17 cellular contexts compared by ENCODE assay signal in the genomic region with DNA sequence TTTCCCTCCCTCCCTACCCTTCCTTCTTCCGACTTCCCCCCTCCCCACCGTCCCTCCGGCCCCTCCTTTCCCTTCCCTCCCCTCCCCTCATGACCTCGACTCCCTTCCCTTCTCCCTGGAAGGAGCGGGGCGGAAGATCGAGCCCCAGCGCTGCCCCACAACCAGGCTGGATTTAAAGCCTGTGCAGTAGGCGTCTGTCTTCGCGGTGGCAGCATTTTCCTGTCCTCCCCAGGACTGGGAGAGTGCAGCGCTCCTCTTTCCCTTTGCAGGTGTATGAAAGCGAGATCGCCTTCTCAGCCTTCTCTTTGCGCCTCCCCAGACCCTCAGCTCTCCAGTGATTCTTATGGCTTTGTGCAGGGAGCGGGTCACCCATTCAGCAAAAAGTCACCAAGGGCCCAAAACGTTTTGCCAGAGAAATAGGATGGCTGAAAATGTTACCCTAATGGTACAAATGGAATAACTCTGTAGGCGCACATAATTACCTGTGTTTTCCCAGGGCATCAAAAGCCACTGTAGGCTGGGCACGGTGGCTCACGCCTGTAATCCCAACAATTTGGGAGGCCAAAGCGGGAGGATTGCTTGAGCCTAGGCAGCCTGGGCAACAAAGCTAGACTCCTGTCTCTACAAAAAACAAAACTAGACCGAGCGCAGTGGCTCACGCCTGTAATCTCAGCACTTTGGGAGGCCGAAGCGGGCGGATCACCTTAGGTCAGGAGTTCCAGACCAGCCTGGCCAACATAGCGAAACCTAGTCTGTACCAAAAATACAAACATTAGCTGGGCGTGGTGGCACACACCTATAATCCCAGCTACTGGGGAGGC. TPM values are rescaled to one million over a fixed set of nuclear protein-coding genes. Genes with fewer than 3 reads are reported as not detected.
DNase-seq lines count a peak whose midpoint lies in the region; ATAC-seq lines count a peak whose summit lies in the region.
"Had no signal": no experiment of that assay in that cellular context is flagged by ENCODE, and none has a peak within 500 bp of the region (broad histone marks: within the 10 kb centered on the region; RNA-seq: fewer than 3 reads in every experiment).

No MANE protein-coding gene starts in this region.

- CTCF ChIA-PET in CD8-positive, alpha-beta memory T cell (lab: Charles Lee) = no interaction called here

- peaks cover 0 to 4% (median 0%) of the 10 kb centered on the region in 7 donors for H3K9me3 Mint-ChIP-seq in CD4-positive, CD25-positive, alpha-beta regulatory T cell
- peaks cover 0 to 4% (median 0%) of the 10 kb centered on the region in 5 donors for H3K9me3 Mint-ChIP-seq in CD8-positive, alpha-beta memory T cell
- peaks cover under 1% of the 10 kb centered on the region for H3K9me3 Mint-ChIP-seq in activated naive CD8-positive, alpha-beta T cell treated with anti-CD3 and anti-CD28 coated beads for 36 hours
- H3K9me3 Mint-ChIP-seq in naive B cell = peaks cover 2 to 23% (median 14%) of the 10 kb centered on the region in 7 donors
- H3K9me3 Mint-ChIP-seq: activated naive CD4-positive, alpha-beta T cell treated with anti-CD3 and anti-CD28 coated beads, Interleukin-2, amount 10 ng/mL, durations not matched to agents 7 days and 5 days; HFFc6 had no signal

- peaks cover 47% of the 10 kb centered on the region for H3K36me3 ChIP-seq in CD4-positive, CD25-positive, alpha-beta regulatory T cell (ENCODE audit: control insufficient read depth, insufficient read depth, low read length)
- peaks cover 5% of the 10 kb centered on the region for H3K36me3 ChIP-seq in CD8-positive, alpha-beta memory T cell (ENCODE audit: insufficient read depth, low read length)
- H3K36me3 ChIP-seq: left lung, suprapubic skin had no signal

- H3K9me3 ChIP-seq in CD4-positive, CD25-positive, alpha-beta regulatory T cell (ENCODE audit: control insufficient read depth in 2 of 2, low read length in 2 of 2) = no peaks in the 10 kb centered on the region
- H3K9me3 ChIP-seq in CD8-positive, alpha-beta memory T cell (ENCODE audit: low read length) = no peaks in the 10 kb centered on the region
- H3K9me3 ChIP-seq: left lung, suprapubic skin had no signal

- H3K36me3 Mint-ChIP-seq in CD4-positive, CD25-positive, alpha-beta regulatory T cell = peaks cover 37% of the 10 kb centered on the region
- H3K36me3 Mint-ChIP-seq in CD8-positive, alpha-beta memory T cell = peaks cover 10 to 74% (median 25%) of the 10 kb centered on the region in 3 donors
- H3K36me3 Mint-ChIP-seq in activated naive CD8-positive, alpha-beta T cell treated with anti-CD3 and anti-CD28 coated beads for 36 hours = peaks cover 42% of the 10 kb centered on the region
- H3K36me3 Mint-ChIP-seq in naive B cell = peaks cover 6 to 11% of the 10 kb centered on the region in 2 donors

- peak overlapping the region in 2 of 4 donors; percentile 22 to 44 for H3K4me3 Mint-ChIP-seq in CD4-positive, CD25-positive, alpha-beta regulatory T cell
- H3K4me3 Mint-ChIP-seq in CD8-positive, alpha-beta memory T cell = no peak overlapping the region
- peak overlapping the region; percentile 55 for H3K4me3 Mint-ChIP-seq in activated naive CD8-positive, alpha-beta T cell treated with anti-CD3 and anti-CD28 coated beads for 36 hours
- peak overlapping the region in 6 of 8 donors; percentile 32 to 87 (median 61) for H3K4me3 Mint-ChIP-seq in naive B cell
- H3K4me3 Mint-ChIP-seq: activated naive CD4-positive, alpha-beta T cell treated with anti-CD3 and anti-CD28 coated beads, Interleukin-2, amount 10 ng/mL, durations not matched to agents 7 days and 5 days; HFFc6 had no signal

- H3K4me1 Mint-ChIP-seq in CD4-positive, CD25-positive, alpha-beta regulatory T cell = peaks cover 28 to 75% (median 43%) of the 10 kb centered on the region in 4 donors
- peaks cover 67 to 90% (median 80%) of the 10 kb centered on the region in 3 donors for H3K4me1 Mint-ChIP-seq in CD8-positive, alpha-beta memory T cell
- H3K4me1 Mint-ChIP-seq in activated naive CD8-positive, alpha-beta T cell treated with anti-CD3 and anti-CD28 coated beads for 36 hours = peaks cover 55% of the 10 kb centered on the region
- H3K4me1 Mint-ChIP-seq in naive B cell = peaks cover 10 to 24% (median 19%) of the 10 kb centered on the region in 3 donors

- DNase-seq in CD4-positive, CD25-positive, alpha-beta regulatory T cell = no peak
- no peak for DNase-seq in CD8-positive, alpha-beta memory T cell
- DNase-seq in activated naive CD8-positive, alpha-beta T cell treated with anti-CD3 and anti-CD28 coated beads for 36 hours = no peak
- DNase-seq in naive B cell (no peak), NK-92 (lab: John Stamatoyannopoulos, UW; ENCODE audit: unreplicated experiment) (no peak), GDM1 (lab: John Stamatoyannopoulos, UW) (no peak), kidney tubule cell (ENCODE audit: low spot score) (no peak)
- DNase-seq: activated CD4-positive, CD25-positive, alpha-beta regulatory T cell treated with anti-CD3 and anti-CD28 coated beads, Interleukin-2, amount 50 U/mL, for 72 hours; activated naive CD4-positive, alpha-beta T cell treated with anti-CD3 and anti-CD28 coated beads, Interleukin-2, amount 10 ng/mL, durations not matched to agents 7 days and 5 days; body of pancreas; HFFc6; hippocampal formation; left lung; NCI-H2081; stimulated activated CD4-positive, alpha-beta T cell treated with anti-CD3 and anti-CD28 coated beads, Interleukin-4, amount 100 ng/mL, for 1 hour had no signal

- H3K27ac ChIP-seq in CD4-positive, CD25-positive, alpha-beta regulatory T cell (ENCODE audit: insufficient read depth, low read length, poor library complexity, severe bottlenecking) = no peak overlapping the region
- H3K27ac ChIP-seq in CD8-positive, alpha-beta memory T cell (ENCODE audit: low read depth, low read length) = no peak overlapping the region
- H3K27ac ChIP-seq: body of pancreas, left lung, suprapubic skin had no signal

- no peak overlapping the region for H3K4me3 ChIP-seq in CD4-positive, CD25-positive, alpha-beta regulatory T cell (ENCODE audit: low read depth, low read length)
- H3K4me3 ChIP-seq in CD8-positive, alpha-beta memory T cell (ENCODE audit: low read length) = no peak overlapping the region
- H3K4me3 ChIP-seq: body of pancreas, left lung, suprapubic skin had no signal

- no peak for ATAC-seq in CD4-positive, CD25-positive, alpha-beta regulatory T cell (ENCODE audit: low read depth in 2 of 2)
- ATAC-seq in naive B cell (ENCODE audit: low read depth in 2 of 2) = no peak
- ATAC-seq: body of pancreas, left lung had no signal

- POLR2A ChIA-PET in CD8-positive, alpha-beta memory T cell (lab: Charles Lee) = no interaction called here

- peaks cover 3% of the 10 kb centered on the region for H3K4me1 ChIP-seq in CD4-positive, CD25-positive, alpha-beta regulatory T cell (ENCODE audit: control insufficient read depth, insufficient read depth, low read length, poor library complexity, severe bottlenecking)
- peaks cover 23% of the 10 kb centered on the region for H3K4me1 ChIP-seq in CD8-positive, alpha-beta memory T cell (ENCODE audit: insufficient read depth, low read length)

- no peaks in the 10 kb centered on the region for H3K27me3 ChIP-seq in CD4-positive, CD25-positive, alpha-beta regulatory T cell (ENCODE audit: control insufficient read depth, insufficient read depth, low read length)
- H3K27me3 ChIP-seq in CD8-positive, alpha-beta memory T cell (ENCODE audit: insufficient read depth, low read length, poor library complexity, severe bottlenecking) = no peaks in the 10 kb centered on the region

- H3K27me3 Mint-ChIP-seq in CD4-positive, CD25-positive, alpha-beta regulatory T cell = no peaks in the 10 kb centered on the region
- no peaks in the 10 kb centered on the region for H3K27me3 Mint-ChIP-seq in CD8-positive, alpha-beta memory T cell
- H3K27me3 Mint-ChIP-seq in activated naive CD8-positive, alpha-beta T cell treated with anti-CD3 and anti-CD28 coated beads for 36 hours = no peaks in the 10 kb centered on the region
- H3K27me3 Mint-ChIP-seq in naive B cell = peaks cover 75 to 93% (median 92%) of the 10 kb centered on the region in 3 donors
- H3K27me3 Mint-ChIP-seq: activated naive CD4-positive, alpha-beta T cell treated with anti-CD3 and anti-CD28 coated beads, Interleukin-2, amount 10 ng/mL, durations not matched to agents 7 days and 5 days had no signal

- peak overlapping the region in 2 of 3 donors; percentile 73 to 80 for H3K27ac Mint-ChIP-seq in CD4-positive, CD25-positive, alpha-beta regulatory T cell
- H3K27ac Mint-ChIP-seq in CD8-positive, alpha-beta memory T cell = peak overlapping the region in 7 of 8 donors; percentile 17 to 87 (median 57)
- no peak overlapping the region for H3K27ac Mint-ChIP-seq in activated naive CD8-positive, alpha-beta T cell treated with anti-CD3 and anti-CD28 coated beads for 36 hours
- peak overlapping the region in 4 of 6 donors; percentile 66 to 83 (median 81) for H3K27ac Mint-ChIP-seq in naive B cell
- H3K27ac Mint-ChIP-seq: activated naive CD4-positive, alpha-beta T cell treated with anti-CD3 and anti-CD28 coated beads, Interleukin-2, amount 10 ng/mL, durations not matched to agents 7 days and 5 days; HFFc6 had no signal

RNA-seq across cellular contexts. Expression of a gene that starts 40.8 kb away (rescaled TPM):
- total RNA-seq in CD4-positive, CD25-positive, alpha-beta regulatory T cell = 105 TPM
- 10 to 100 TPM; 12.7 to 14.6 (median 13.4) TPM for polyA plus RNA-seq in CD4-positive, CD25-positive, alpha-beta regulatory T cell
- 10 to 100 TPM; 48.8 to 50.8 TPM for total RNA-seq in CD8-positive, alpha-beta memory T cell
- polyA plus RNA-seq in CD8-positive, alpha-beta memory T cell = 27.5 TPM
- 10 to 100 TPM; 32.6 to 35.9 TPM for total RNA-seq in activated naive CD8-positive, alpha-beta T cell treated with anti-CD3 and anti-CD28 coated beads for 36 hours
- under 1 TPM in 4 of 6 donors, not detected in 2; 0.09 to 0.23 (median 0.18) TPM for polyA plus RNA-seq in naive B cell (ENCODE audit: low read depth in 6 of 6)
- total RNA-seq: NCI-H460 had no signal

RNA-seq across cellular contexts. Expression of a gene that starts 48.1 kb away (rescaled TPM):
- 25.5 TPM for total RNA-seq in CD4-positive, CD25-positive, alpha-beta regulatory T cell
- 1 to 10 TPM; 4.9 to 6.2 (median 5.1) TPM for polyA plus RNA-seq in CD4-positive, CD25-positive, alpha-beta regulatory T cell
- 10 to 100 TPM; 23.0 to 24.4 TPM for total RNA-seq in CD8-positive, alpha-beta memory T cell
- polyA plus RNA-seq in CD8-positive, alpha-beta memory T cell = 7.0 TPM
- total RNA-seq in activated naive CD8-positive, alpha-beta T cell treated with anti-CD3 and anti-CD28 coated beads for 36 hours = 10 to 100 TPM; 22.0 to 22.1 TPM
- 1 to 10 TPM in 5 of 6 donors, under 1 TPM in 1; 0.54 to 5.6 (median 4.1) TPM for polyA plus RNA-seq in naive B cell (ENCODE audit: low read depth in 6 of 6)

Comparison
In these comparisons a context has a peak if more than half of its experiments do, and no peak if none do; other contexts are left out.
1. H3K4me3 Mint-ChIP-seq: peak in activated naive CD8-positive, alpha-beta T cell treated with anti-CD3 and anti-CD28 coated beads for 36 hours (single experiment) and naive B cell (6 of 8); none in CD8-positive, alpha-beta memory T cell (0 of 7).